ENCODE assay signal across 12 cellular contexts in genomic region chr9:134591082-134591571, GRCh38. TPM values are rescaled to one million over a fixed set of nuclear protein-coding genes. Genes with fewer than 3 reads are reported as not detected.
A peak's percentile ranks its signal among the peaks of the same experiment; 100 is the strongest.
DNase-seq lines count a peak whose midpoint lies in the region; ATAC-seq and TF ChIP-seq lines count a peak whose summit lies in the region.
"Had no signal": no experiment of that assay in that cellular context is flagged by ENCODE, and none has a peak within 500 bp of the region (broad histone marks: within the 10 kb centered on the region; RNA-seq: fewer than 3 reads in every experiment).

No MANE protein-coding gene starts in this region.

- peaks cover 8% of the 10 kb centered on the region for H3K27me3 ChIP-seq in lower lobe of right lung (ENCODE audit: low read depth)

- H3K27ac ChIP-seq in SK-N-MC (peak overlapping the region; percentile 88), lower lobe of right lung (no peak overlapping the region), skin epidermis (peak overlapping the region in 12 of 21 experiments; percentile 0 to 88 (median 64))
- H3K27ac ChIP-seq: 22Rv1 had no signal

- DNase-seq in NCI-H2171 treated with DMSO at 0.1 percent for 48 hours (lab: John Stamatoyannopoulos, UW) (peak; percentile 85), NCI-H2171 (lab: John Stamatoyannopoulos, UW) (no peak), SK-N-MC (ENCODE audit: low read depth, low spot score) (no peak), lower lobe of right lung (no peak), NCI-H187 (lab: John Stamatoyannopoulos, UW) (no peak)
- DNase-seq: NCI-H774, T1000 had no signal

- H3K36me3 ChIP-seq in SK-N-MC (ENCODE audit: insufficient read depth, low read length) (no peaks in the 10 kb centered on the region), lower lobe of right lung (no peaks in the 10 kb centered on the region)

- TF ChIP-seq CTCF in lower lobe of right lung (IDR thresholded peaks at IDR 0.05), result no peak

- ATAC-seq in lower lobe of right lung, result peak; percentile 36 to 37
- no peak for ATAC-seq in HG03520 (IDR thresholded peaks at IDR 0.05; ENCODE audit: unreplicated experiment)
- no peak for ATAC-seq in HG02852 (IDR thresholded peaks at IDR 0.05; ENCODE audit: unreplicated experiment)
- ATAC-seq: HCT116 had no signal

- H3K4me3 ChIP-seq in SK-N-MC (peak overlapping the region; percentile 26; the same call in 1 of the 2 replicates), lower lobe of right lung (no peak overlapping the region), skin epidermis (no peak overlapping the region)

- H3K4me1 ChIP-seq in lower lobe of right lung, result no peaks in the 10 kb centered on the region

- no peaks in the 10 kb centered on the region for H3K9me3 ChIP-seq in SK-N-MC (ENCODE audit: low read depth, low read length)
- no peaks in the 10 kb centered on the region for H3K9me3 ChIP-seq in lower lobe of right lung

- H3K9ac ChIP-seq in SK-N-MC (ENCODE audit: insufficient read length), result no peak overlapping the region

- intact Hi-C loops in lower lobe of right lung (cut with DNase I), result no loop called here

RNA-seq across cellular contexts. Expression of gene COL5A1, which starts 50.5 kb away (rescaled TPM):
- total RNA-seq in lower lobe of right lung, result 29.0 TPM

Comparison
In these comparisons a context has a peak if more than half of its experiments do, and no peak if none do; other contexts are left out.
1. ATAC-seq: peak in lower lobe of right lung (2 of 2); none in HG03520 (single experiment) and HG02852 (single experiment).